In the genomic region with DNA sequence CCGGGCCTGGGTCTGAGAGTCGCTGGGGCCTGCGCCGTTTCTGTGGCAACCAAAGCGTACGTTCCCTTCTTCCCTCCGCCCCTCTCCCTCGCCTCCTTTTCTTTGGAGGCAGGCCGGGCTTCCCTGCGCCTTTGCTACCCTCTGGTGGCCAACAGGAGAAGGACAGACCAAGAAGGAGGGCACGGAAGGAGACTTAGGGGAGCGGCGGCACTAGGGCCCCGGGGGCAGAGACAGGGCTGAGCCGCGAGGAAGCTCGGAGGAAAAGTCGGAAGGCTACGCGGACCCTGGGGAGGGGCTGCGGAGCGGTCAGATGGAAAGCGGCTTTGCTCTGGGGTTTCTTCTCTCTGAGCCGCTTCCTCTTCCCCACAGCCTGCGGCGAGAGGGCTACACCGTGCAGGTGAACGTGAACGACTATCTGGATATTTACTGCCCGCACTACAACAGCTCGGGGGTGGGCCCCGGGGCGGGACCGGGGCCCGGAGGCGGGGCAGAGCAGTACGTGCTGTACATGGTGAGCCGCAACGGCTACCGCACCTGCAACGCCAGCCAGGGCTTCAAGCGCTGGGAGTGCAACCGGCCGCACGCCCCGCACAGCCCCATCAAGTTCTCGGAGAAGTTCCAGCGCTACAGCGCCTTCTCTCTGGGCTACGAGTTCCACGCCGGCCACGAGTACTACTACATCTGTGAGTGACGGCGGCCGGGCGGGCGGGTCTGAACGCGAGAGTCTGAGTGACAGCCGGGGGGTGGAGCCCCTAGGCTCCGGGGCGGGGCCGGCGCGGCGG, we compare ENCODE assay signal across 8 cellular contexts. TPM values are rescaled to one million over a fixed set of nuclear protein-coding genes. Genes with fewer than 3 reads are reported as not detected.
A peak's percentile ranks its signal among the peaks of the same experiment; 100 is the strongest.
DNase-seq lines count a peak whose midpoint lies in the region; ATAC-seq and TF ChIP-seq lines count a peak whose summit lies in the region.

No MANE protein-coding gene starts in this region.

- peaks cover 44% of the 10 kb centered on the region for H3K27me3 Mint-ChIP-seq in activated naive CD8-positive, alpha-beta T cell treated with anti-CD3 and anti-CD28 coated beads for 36 hours

- peak; percentile 93 for DNase-seq in GM12865 (ENCODE audit: low read depth)
- peak; percentile 96 for DNase-seq in NCI-H1105 (lab: John Stamatoyannopoulos, UW)
- peak; percentile 99 for DNase-seq in SKM-1 (lab: John Stamatoyannopoulos, UW; ENCODE audit: unreplicated experiment)
- peak; percentile 94 for DNase-seq in activated naive CD8-positive, alpha-beta T cell treated with anti-CD3 and anti-CD28 coated beads for 36 hours
- peak; percentile 99 for DNase-seq in Right ventricle myocardium inferior (ENCODE audit: missing footprints)
- peak; percentile 86 to 92 (median 90) for DNase-seq in ovary
- DNase-seq in thyroid gland: peak; percentile 95 to 96

- H3K4me3 Mint-ChIP-seq in activated naive CD8-positive, alpha-beta T cell treated with anti-CD3 and anti-CD28 coated beads for 36 hours: peak overlapping the region; percentile 89

- TF ChIP-seq POLR2A in ovary (IDR thresholded peaks at IDR 0.05): peak; percentile 10
- peak in 1 of 2 donors; percentile 58 for TF ChIP-seq POLR2A in thyroid gland (IDR thresholded peaks at IDR 0.05)

- H3K9me3 Mint-ChIP-seq in activated naive CD8-positive, alpha-beta T cell treated with anti-CD3 and anti-CD28 coated beads for 36 hours: no peaks in the 10 kb centered on the region

- 0 to 1% (median 0%) methylated on average over 47 to 67 of the region's 67 CpGs for WGBS in ovary, 3 donors
- 1% methylated on average over 39 to 49 of the region's 67 CpGs for WGBS in thyroid gland, 2 donors

- H3K27ac ChIP-seq in ovary (peak overlapping the region; percentile 66 to 69), thyroid gland (peak overlapping the region; percentile 80 to 87 (median 81))

- H3K36me3 ChIP-seq in ovary (no peaks in the 10 kb centered on the region), thyroid gland (no peaks in the 10 kb centered on the region)

- H3K27me3 ChIP-seq in ovary: peaks cover 16% of the 10 kb centered on the region
- peaks cover 38% of the 10 kb centered on the region for H3K27me3 ChIP-seq in thyroid gland

- H3K27ac Mint-ChIP-seq in activated naive CD8-positive, alpha-beta T cell treated with anti-CD3 and anti-CD28 coated beads for 36 hours: peak overlapping the region; percentile 92

- peak overlapping the region; percentile 62 for H3K4me3 ChIP-seq in GM12865 (ENCODE audit: low read depth, low read length)
- peak overlapping the region; percentile 61 for H3K4me3 ChIP-seq in ovary
- H3K4me3 ChIP-seq in thyroid gland (replicated peaks in 1 of 3): peak overlapping the region; percentile 51 to 83 (median 58)

- no peaks in the 10 kb centered on the region for H3K36me3 Mint-ChIP-seq in activated naive CD8-positive, alpha-beta T cell treated with anti-CD3 and anti-CD28 coated beads for 36 hours

- intact Hi-C loops in Right ventricle myocardium inferior (cut with DNase I): loop anchor here (1.0 to 10.0 kb wide), 4 partner anchors 22 to 600 kb away; partner anchors contain the start of gene EFNA4
- intact Hi-C loops in ovary (cut with DNase I): loop anchor here in 2 of 4 donors (5.0 to 10.0 kb wide), 2 partner anchors 38 to 530 kb away; partner anchors contain the start of gene UBE2Q1 (in 1 of the 2)
- intact Hi-C loops in thyroid gland (cut with DNase I): loop anchor here (2.0 to 5.0 kb wide), 2 partner anchors 22 to 38 kb away; partner anchors contain the start of gene EFNA4

- H3K9me3 ChIP-seq in ovary: no peaks in the 10 kb centered on the region
- no peaks in the 10 kb centered on the region for H3K9me3 ChIP-seq in thyroid gland

- peak; percentile 76 for ATAC-seq in HG02678 (IDR thresholded peaks at IDR 0.05; ENCODE audit: unreplicated experiment)
- peak; percentile 92 for ATAC-seq in Right ventricle myocardium inferior

- TF ChIP-seq CTCF in GM12865 (IDR thresholded peaks at IDR 0.05; ENCODE audit: insufficient read depth, low read depth, low read length, missing control alignments) (peak; percentile 91), ovary (IDR thresholded peaks at IDR 0.05) (peak; percentile 92 to 98 (median 97)), thyroid gland (IDR thresholded peaks at IDR 0.05) (peak; percentile 90 to 98 (median 96))

- H3K4me1 ChIP-seq in ovary (ENCODE audit: insufficient read depth) (peaks cover 14% of the 10 kb centered on the region), thyroid gland (peaks cover 38 to 58% of the 10 kb centered on the region in 2 donors)

- no peak for TF ChIP-seq EP300 in ovary (IDR thresholded peaks at IDR 0.05)

- H3K4me1 Mint-ChIP-seq in activated naive CD8-positive, alpha-beta T cell treated with anti-CD3 and anti-CD28 coated beads for 36 hours: peaks cover 32% of the 10 kb centered on the region

RNA-seq across cellular contexts. Expression of gene EFNA3, which starts 6.3 kb away (rescaled TPM):
- 1 to 10 TPM; 4.5 to 4.6 TPM for total RNA-seq in activated naive CD8-positive, alpha-beta T cell treated with anti-CD3 and anti-CD28 coated beads for 36 hours
- 1.1 TPM for total RNA-seq in Right ventricle myocardium inferior
- total RNA-seq in ovary: 1 to 10 TPM; 1.3 to 3.7 (median 2.4) TPM
- 1 to 10 TPM; 1.6 to 2.1 TPM for polyA plus RNA-seq in ovary
- total RNA-seq in thyroid gland: 1 to 10 TPM; 1.2 to 2.9 (median 2.0) TPM

RNA-seq across cellular contexts. Expression of gene EFNA4, which starts 21.4 kb away (rescaled TPM):
- total RNA-seq in activated naive CD8-positive, alpha-beta T cell treated with anti-CD3 and anti-CD28 coated beads for 36 hours: 1 to 10 TPM; 2.1 to 2.5 TPM
- 2.1 TPM for total RNA-seq in Right ventricle myocardium inferior
- 10 to 100 TPM in 5 of 7 donors, 1 to 10 TPM in 2; 8.6 to 14.1 (median 12.2) TPM for total RNA-seq in ovary
- 10 to 100 TPM in 1 of 2 donors, 1 to 10 TPM in 1; 7.3 to 10.6 TPM for polyA plus RNA-seq in ovary
- 10 to 100 TPM in 2 of 4 donors, 1 to 10 TPM in 2; 7.5 to 13.1 (median 9.9) TPM for total RNA-seq in thyroid gland

RNA-seq across cellular contexts. Expression of gene ADAM15, which starts 33.8 kb away (rescaled TPM):
- total RNA-seq in activated naive CD8-positive, alpha-beta T cell treated with anti-CD3 and anti-CD28 coated beads for 36 hours: 10 to 100 TPM; 31.6 to 32.5 TPM
- total RNA-seq in Right ventricle myocardium inferior (101 TPM), ovary (100 to 1,000 TPM in 1 of 7 donors, 10 to 100 TPM in 6; 34.8 to 149 (median 67.8) TPM), thyroid gland (10 to 100 TPM; 51.3 to 75.5 (median 65.6) TPM)
- 10 to 100 TPM; 17.0 to 61.7 TPM for polyA plus RNA-seq in ovary

RNA-seq across cellular contexts. Expression of gene EFNA1, which starts 42.8 kb away (rescaled TPM):
- under 1 TPM; 0.49 to 0.74 TPM for total RNA-seq in activated naive CD8-positive, alpha-beta T cell treated with anti-CD3 and anti-CD28 coated beads for 36 hours
- total RNA-seq in Right ventricle myocardium inferior: 43.9 TPM
- total RNA-seq in ovary: 10 to 100 TPM; 12.1 to 51.6 (median 16.6) TPM
- 10 to 100 TPM; 18.6 to 27.3 TPM for polyA plus RNA-seq in ovary
- 100 to 1,000 TPM in 1 of 4 donors, 10 to 100 TPM in 3; 56.1 to 129 (median 83.1) TPM for total RNA-seq in thyroid gland

RNA-seq across cellular contexts. Expression of gene SLC50A1, which starts 50.7 kb away (rescaled TPM):
- total RNA-seq in activated naive CD8-positive, alpha-beta T cell treated with anti-CD3 and anti-CD28 coated beads for 36 hours: 10 to 100 TPM; 50.6 to 51.3 TPM
- total RNA-seq in Right ventricle myocardium inferior (9.3 TPM), ovary (10 to 100 TPM; 10.8 to 31.4 (median 16.8) TPM), thyroid gland (10 to 100 TPM; 30.9 to 42.2 (median 32.7) TPM)
- 10 to 100 TPM; 19.7 to 50.2 TPM for polyA plus RNA-seq in ovary

Comparison
In these comparisons a context has a peak if more than half of its experiments do, and no peak if none do; other contexts are left out.
1. Peak in every context shown above with its lines: DNase-seq, ATAC-seq, H3K4me3 ChIP-seq and H3K27ac ChIP-seq.